ENCODE assay signal across 8 cellular contexts in the genomic region with DNA sequence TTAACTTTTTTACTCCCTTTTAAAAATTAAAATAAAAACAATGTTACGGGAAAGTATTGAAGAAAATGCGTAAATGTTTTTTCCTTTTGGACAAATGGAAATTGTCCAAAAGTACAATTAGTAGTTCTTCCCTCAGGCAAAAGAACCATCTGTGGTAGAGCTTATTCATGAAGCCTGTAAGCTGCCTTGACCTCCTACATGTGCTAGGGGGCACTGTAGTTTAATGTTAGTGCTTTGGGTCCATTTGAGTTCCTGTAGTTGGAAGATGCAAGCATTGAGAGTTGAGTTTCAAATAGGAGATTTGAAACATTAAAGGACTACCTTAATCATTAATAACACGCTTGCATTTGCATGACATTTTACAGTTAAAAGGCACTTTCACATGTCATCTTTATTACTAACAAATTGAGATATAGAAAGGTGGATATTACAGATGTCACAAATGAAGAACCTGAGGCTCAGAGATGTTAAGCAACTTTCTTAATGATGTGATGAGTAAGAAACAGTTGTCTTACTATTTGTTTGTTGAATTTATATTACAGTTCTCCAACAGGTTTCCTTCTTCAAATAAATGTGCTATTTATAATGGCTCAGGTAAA. TPM values are rescaled to one million over a fixed set of nuclear protein-coding genes. Genes with fewer than 3 reads are reported as not detected.
DNase-seq lines count a peak whose midpoint lies in the region; ATAC-seq and TF ChIP-seq lines count a peak whose summit lies in the region.

No MANE protein-coding gene starts in this region.

- no peak overlapping the region for H3K4me3 ChIP-seq in upper lobe of right lung

- no peaks in the 10 kb centered on the region for H3K4me1 ChIP-seq in upper lobe of right lung

- H3K9me3 ChIP-seq in upper lobe of right lung: no peaks in the 10 kb centered on the region

- TF ChIP-seq CTCF in upper lobe of right lung (IDR thresholded peaks at IDR 0.05): peak; percentile 66

- peaks cover 14% of the 10 kb centered on the region for H3K27me3 ChIP-seq in upper lobe of right lung

- H3K36me3 ChIP-seq in upper lobe of right lung: no peaks in the 10 kb centered on the region

- DNase-seq in DMS53 treated with DMSO at 0.1 percent for 48 hours (lab: John Stamatoyannopoulos, UW; ENCODE audit: unreplicated experiment) (peak; percentile 2), SKM-1 treated with dmso at 0.1 percent for 144 hours (lab: John Stamatoyannopoulos, UW; ENCODE audit: unreplicated experiment) (peak; percentile 32), left cardiac atrium (no peak), upper lobe of right lung (no peak)
- DNase-seq in activated CD4-positive, alpha-beta T cell treated with anti-CD3 and anti-CD28 coated beads, Interleukin-2, amount 50 U/mL, for 1 hour: no peak

- TF ChIP-seq EP300 in Ishikawa (IDR thresholded peaks at IDR 0.05; ENCODE audit: borderline replicate concordance): no peak

- peak; percentile 57 for TF ChIP-seq RAD21 in Ishikawa (IDR thresholded peaks at IDR 0.05; ENCODE audit: low read depth)

- H3K27ac ChIP-seq in upper lobe of right lung: no peak overlapping the region

- peak; percentile 36 to 58 for ATAC-seq in left cardiac atrium
- ATAC-seq in upper lobe of right lung: peak; percentile 63
- ATAC-seq in activated CD4-positive, CD25-positive, alpha-beta regulatory T cell treated with anti-CD3 and anti-CD28 coated beads, Interleukin-2, amount 50 U/mL, for 24 hours: no peak
- ATAC-seq in HG03135 (IDR thresholded peaks at IDR 0.05; ENCODE audit: unreplicated experiment): no peak

- intact Hi-C loops in left cardiac atrium (cut with DNase I): loop anchor here (2.0 to 5.0 kb wide), 2 partner anchors 139 to 142 kb away; no protein-coding TSS in a partner anchor
- intact Hi-C loops in upper lobe of right lung (cut with DNase I): no loop called here

TF ChIP-seq in Ishikawa, 13 proteins besides CTCF, POLR2A, EP300 and RAD21:
- TF ChIP-seq, protein P1, sequence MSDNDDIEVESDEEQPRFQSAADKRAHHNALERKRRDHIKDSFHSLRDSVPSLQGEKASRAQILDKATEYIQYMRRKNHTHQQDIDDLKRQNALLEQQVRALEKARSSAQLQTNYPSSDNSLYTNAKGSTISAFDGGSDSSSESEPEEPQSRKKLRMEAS (IDR thresholded peaks at IDR 0.05): no peak
- TF ChIP-seq TCF12 (IDR thresholded peaks at IDR 0.05; ENCODE audit: low read depth) (no peak), TEAD4 (IDR thresholded peaks at IDR 0.05) (no peak), ZBTB7A (IDR thresholded peaks at IDR 0.05; ENCODE audit: low read depth) (no peak), YY1 (IDR thresholded peaks at IDR 0.05; ENCODE audit: low read depth) (no peak), CREB1 (IDR thresholded peaks at IDR 0.05; ENCODE audit: low read depth) (no peak), TAF1 (IDR thresholded peaks at IDR 0.05; ENCODE audit: low read depth) (no peak), CEBPB (IDR thresholded peaks at IDR 0.05) (no peak), EGR1 (IDR thresholded peaks at IDR 0.05) (no peak), NFIC (IDR thresholded peaks at IDR 0.05) (no peak), FOXM1 (IDR thresholded peaks at IDR 0.05; ENCODE audit: borderline replicate concordance, low read depth) (no peak)
- TF ChIP-seq, protein P2, sequence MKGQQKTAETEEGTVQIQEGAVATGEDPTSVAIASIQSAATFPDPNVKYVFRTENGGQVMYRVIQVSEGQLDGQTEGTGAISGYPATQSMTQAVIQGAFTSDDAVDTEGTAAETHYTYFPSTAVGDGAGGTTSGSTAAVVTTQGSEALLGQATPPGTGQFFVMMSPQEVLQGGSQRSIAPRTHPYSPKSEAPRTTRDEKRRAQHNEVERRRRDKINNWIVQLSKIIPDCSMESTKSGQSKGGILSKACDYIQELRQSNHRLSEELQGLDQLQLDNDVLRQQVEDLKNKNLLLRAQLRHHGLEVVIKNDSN (IDR thresholded peaks at IDR 0.05): no peak
- TF ChIP-seq, protein P3, sequence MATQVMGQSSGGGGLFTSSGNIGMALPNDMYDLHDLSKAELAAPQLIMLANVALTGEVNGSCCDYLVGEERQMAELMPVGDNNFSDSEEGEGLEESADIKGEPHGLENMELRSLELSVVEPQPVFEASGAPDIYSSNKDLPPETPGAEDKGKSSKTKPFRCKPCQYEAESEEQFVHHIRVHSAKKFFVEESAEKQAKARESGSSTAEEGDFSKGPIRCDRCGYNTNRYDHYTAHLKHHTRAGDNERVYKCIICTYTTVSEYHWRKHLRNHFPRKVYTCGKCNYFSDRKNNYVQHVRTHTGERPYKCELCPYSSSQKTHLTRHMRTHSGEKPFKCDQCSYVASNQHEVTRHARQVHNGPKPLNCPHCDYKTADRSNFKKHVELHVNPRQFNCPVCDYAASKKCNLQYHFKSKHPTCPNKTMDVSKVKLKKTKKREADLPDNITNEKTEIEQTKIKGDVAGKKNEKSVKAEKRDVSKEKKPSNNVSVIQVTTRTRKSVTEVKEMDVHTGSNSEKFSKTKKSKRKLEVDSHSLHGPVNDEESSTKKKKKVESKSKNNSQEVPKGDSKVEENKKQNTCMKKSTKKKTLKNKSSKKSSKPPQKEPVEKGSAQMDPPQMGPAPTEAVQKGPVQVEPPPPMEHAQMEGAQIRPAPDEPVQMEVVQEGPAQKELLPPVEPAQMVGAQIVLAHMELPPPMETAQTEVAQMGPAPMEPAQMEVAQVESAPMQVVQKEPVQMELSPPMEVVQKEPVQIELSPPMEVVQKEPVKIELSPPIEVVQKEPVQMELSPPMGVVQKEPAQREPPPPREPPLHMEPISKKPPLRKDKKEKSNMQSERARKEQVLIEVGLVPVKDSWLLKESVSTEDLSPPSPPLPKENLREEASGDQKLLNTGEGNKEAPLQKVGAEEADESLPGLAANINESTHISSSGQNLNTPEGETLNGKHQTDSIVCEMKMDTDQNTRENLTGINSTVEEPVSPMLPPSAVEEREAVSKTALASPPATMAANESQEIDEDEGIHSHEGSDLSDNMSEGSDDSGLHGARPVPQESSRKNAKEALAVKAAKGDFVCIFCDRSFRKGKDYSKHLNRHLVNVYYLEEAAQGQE (IDR thresholded peaks at IDR 0.05; ENCODE audit: low read depth): no peak

RNA-seq across cellular contexts. Expression of a gene that starts 1.8 kb away (rescaled TPM):
- total RNA-seq in left cardiac atrium (1 to 10 TPM; 7.4 to 7.6 TPM), upper lobe of right lung (9.4 TPM)

Comparison
In these comparisons a context has a peak if more than half of its experiments do, and no peak if none do; other contexts are left out.
1. DNase-seq: peak in DMS53 treated with DMSO at 0.1 percent for 48 hours (single experiment) and SKM-1 treated with dmso at 0.1 percent for 144 hours (single experiment); none in left cardiac atrium (single experiment), upper lobe of right lung (single experiment) and activated CD4-positive, alpha-beta T cell treated with anti-CD3 and anti-CD28 coated beads, Interleukin-2, amount 50 U/mL, for 1 hour (single experiment).
2. ATAC-seq: peak in left cardiac atrium (2 of 2) and upper lobe of right lung (single experiment); none in activated CD4-positive, CD25-positive, alpha-beta regulatory T cell treated with anti-CD3 and anti-CD28 coated beads, Interleukin-2, amount 50 U/mL, for 24 hours (0 of 2) and HG03135 (single experiment).